13 cellular contexts compared by ENCODE assay signal in the genomic region with DNA sequence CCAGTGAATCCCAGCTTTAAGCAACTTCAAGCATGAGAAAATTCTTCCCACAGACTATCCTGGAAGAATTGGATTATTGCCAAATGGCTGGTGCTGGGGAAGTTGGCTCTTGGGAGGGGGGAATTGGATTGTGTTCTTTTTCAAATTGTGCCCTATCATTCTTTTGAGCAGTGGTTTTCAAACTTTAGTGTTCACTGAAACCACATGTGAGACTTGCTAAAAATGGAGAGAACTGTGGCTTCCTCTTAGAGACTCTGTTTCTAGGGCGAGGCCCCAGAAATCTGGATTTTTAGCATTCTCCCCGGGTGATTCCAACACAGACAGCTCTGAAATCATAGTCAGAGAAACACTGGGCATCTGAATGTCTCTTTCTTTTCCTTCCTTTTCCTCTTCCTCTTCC. TPM values are rescaled to one million over a fixed set of nuclear protein-coding genes. Genes with fewer than 3 reads are reported as not detected.
DNase-seq lines count a peak whose midpoint lies in the region; ATAC-seq, FAIRE-seq and TF ChIP-seq lines count a peak whose summit lies in the region.
"Had no signal": no experiment of that assay in that cellular context is flagged by ENCODE, and none has a peak within 500 bp of the region (broad histone marks: within the 10 kb centered on the region; RNA-seq: fewer than 3 reads in every experiment).

No MANE protein-coding gene starts in this region.

- no peak for TF ChIP-seq POLR2A in GM12892 (IDR thresholded peaks at IDR 0.05; ENCODE audit: low read depth, low read length)

- DNase-seq in DMS53 (lab: John Stamatoyannopoulos, UW) (peak; percentile 6), DMS53 treated with DMSO at 0.1 percent for 48 hours (lab: John Stamatoyannopoulos, UW; ENCODE audit: unreplicated experiment) (no peak), foreskin melanocyte (peak; percentile 11), SKM-1 treated with dmso at 0.1 percent for 144 hours (lab: John Stamatoyannopoulos, UW; ENCODE audit: unreplicated experiment) (no peak), GM12892 (ENCODE audit: insufficient read length) (no peak)
- DNase-seq: lower lobe of right lung; NK-92 treated with Interleukin-12 subunit alpha and Interleukin-12 subunit beta, amount 100 ng/mL, for 24 hours had no signal

- no peak overlapping the region for H3K4me3 ChIP-seq in OCI-LY3 (ENCODE audit: low read length)
- H3K4me3 ChIP-seq: lower lobe of right lung, smooth muscle cell had no signal

- ATAC-seq in GM19351 (IDR thresholded peaks at IDR 0.05; ENCODE audit: unreplicated experiment): peak; percentile 56
- ATAC-seq in GM21737 (IDR thresholded peaks at IDR 0.05; ENCODE audit: unreplicated experiment): no peak
- ATAC-seq: lower lobe of right lung had no signal

- no peak overlapping the region for H3K27ac ChIP-seq in OCI-LY3 (ENCODE audit: low read length)
- H3K27ac ChIP-seq: lower lobe of right lung, VCaP had no signal

- no peaks in the 10 kb centered on the region for H3K36me3 ChIP-seq in OCI-LY3 (replicated peaks; ENCODE audit: low read depth, low read length)
- H3K36me3 ChIP-seq: lower lobe of right lung had no signal

- no peak for TF ChIP-seq CTCF in OCI-LY3 (IDR thresholded peaks at IDR 0.05; ENCODE audit: low read depth, low read length)

- H3K9me3 ChIP-seq in OCI-LY3 (ENCODE audit: insufficient read depth, low read length): no peaks in the 10 kb centered on the region
- H3K9me3 ChIP-seq: lower lobe of right lung had no signal

- H3K9ac ChIP-seq in OCI-LY3 (ENCODE audit: low read length): no peak overlapping the region

- H4K20me1 ChIP-seq in OCI-LY3 (ENCODE audit: insufficient read depth, low read length): no peaks in the 10 kb centered on the region

- FAIRE-seq in GM12892 (lab: Jason Lieb, UNC): no peak
- FAIRE-seq: A204.1 had no signal

- no peak overlapping the region; the same call in 1 of the 2 replicates for H2AFZ ChIP-seq in OCI-LY3 (ENCODE audit: low read depth, low read length)

- peaks cover 14% of the 10 kb centered on the region for H3K4me1 ChIP-seq in OCI-LY3 (ENCODE audit: low read length)
- H3K4me1 ChIP-seq: lower lobe of right lung had no signal

- no peaks in the 10 kb centered on the region for H3K79me2 ChIP-seq in OCI-LY3 (ENCODE audit: low read length)

- peaks cover 23% of the 10 kb centered on the region for H3K27me3 ChIP-seq in OCI-LY3 (ENCODE audit: low read depth, low read length)

- H3K4me2 ChIP-seq in OCI-LY3 (ENCODE audit: low read length): peak overlapping the region; percentile 24
- H3K4me2 ChIP-seq: smooth muscle cell had no signal

RNA-seq across cellular contexts. Expression of a gene that starts 14.3 kb away (rescaled TPM):
- polyA plus RNA-seq in GM12892 (2012; ENCODE audit: missing spikeins): 0.57 TPM

RNA-seq across cellular contexts. Expression of a gene that starts 14.7 kb away (rescaled TPM):
- polyA plus RNA-seq in GM12892 (2012; ENCODE audit: missing spikeins): not detected
- polyA plus RNA-seq: smooth muscle cell had no signal

RNA-seq across cellular contexts. Expression of a gene that starts 35.4 kb away (rescaled TPM):
- 25.2 TPM for polyA plus RNA-seq in GM12892 (2012; ENCODE audit: missing spikeins)
- polyA plus RNA-seq: smooth muscle cell had no signal

Comparison
In these comparisons a context has a peak if more than half of its experiments do, and no peak if none do; other contexts are left out.
1. DNase-seq: peak in DMS53 (single experiment) and foreskin melanocyte (single experiment); none in DMS53 treated with DMSO at 0.1 percent for 48 hours (single experiment), SKM-1 treated with dmso at 0.1 percent for 144 hours (single experiment) and GM12892 (single experiment).